30 cellular contexts compared by ENCODE assay signal in the genomic region with DNA sequence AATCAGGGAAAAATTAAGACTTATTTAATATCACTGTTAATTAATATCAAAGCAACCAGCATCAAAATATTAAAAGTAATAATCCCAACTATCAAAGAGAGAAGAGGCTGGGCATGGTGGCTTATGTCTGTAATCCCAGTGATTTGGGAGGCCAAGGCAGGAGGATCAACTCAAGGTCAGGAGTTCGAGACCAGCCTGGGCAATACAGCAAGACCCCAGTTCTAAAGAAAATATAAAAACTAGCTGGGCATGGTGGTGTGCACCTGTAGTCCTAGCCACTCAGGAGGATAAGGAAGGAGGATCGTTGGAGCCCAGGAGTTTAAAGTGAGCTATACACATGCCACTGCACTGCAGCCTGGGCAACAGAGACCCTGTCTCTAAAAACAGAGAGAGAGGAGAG.
"Had no signal": no experiment of that assay in that cellular context is flagged by ENCODE, and none has a peak within 500 bp of the region (broad histone marks: within the 10 kb centered on the region; RNA-seq: fewer than 3 reads in every experiment).

No MANE protein-coding gene starts in this region.

- ATAC-seq: activated naive CD8-positive, alpha-beta T cell treated with anti-CD3 and anti-CD28 coated beads, Interleukin-2, amount 50 U/mL, for 24 hours; activated T-cell treated with anti-CD3 and anti-CD28 coated beads, Interleukin-2, amount 50 U/mL, for 72 hours; body of pancreas; esophagus mucosa had no signal

- H3K27me3 Mint-ChIP-seq: activated CD4-positive, alpha-beta memory T cell treated with anti-CD3 and anti-CD28 coated beads, Interleukin-2, amount 10 ng/mL, durations not matched to agents 7 days and 5 days; activated CD4-positive, alpha-beta T cell treated with anti-CD3 and anti-CD28 coated beads, Interleukin-2, amount 10 ng/mL, durations not matched to agents 7 days and 5 days; activated naive CD4-positive, alpha-beta T cell treated with anti-CD3 and anti-CD28 coated beads, Interleukin-2, amount 10 ng/mL, durations not matched to agents 7 days and 5 days; activated naive CD8-positive, alpha-beta T cell treated with anti-CD3 and anti-CD28 coated beads for 36 hours; activated naive CD8-positive, alpha-beta T cell treated with anti-CD3 and anti-CD28 coated beads, Interleukin-2, amount 50 U/mL, for 24 hours; activated T-cell treated with anti-CD3 and anti-CD28 coated beads, Interleukin-2, amount 50 U/mL, for 24 hours; dendritic cell treated with granulocyte-macrophage colony-stimulating factor and Interleukin-4, amounts not matched to agents 40 ng/mL and 50 ng/mL, for 4 days had no signal

- H3K27ac Mint-ChIP-seq: activated CD4-positive, alpha-beta memory T cell treated with anti-CD3 and anti-CD28 coated beads, Interleukin-2, amount 10 ng/mL, durations not matched to agents 7 days and 5 days; activated CD4-positive, alpha-beta T cell treated with anti-CD3 and anti-CD28 coated beads, Interleukin-2, amount 10 ng/mL, durations not matched to agents 7 days and 5 days; activated naive CD4-positive, alpha-beta T cell treated with anti-CD3 and anti-CD28 coated beads, Interleukin-2, amount 10 ng/mL, durations not matched to agents 7 days and 5 days; activated naive CD8-positive, alpha-beta T cell treated with anti-CD3 and anti-CD28 coated beads for 36 hours; activated naive CD8-positive, alpha-beta T cell treated with anti-CD3 and anti-CD28 coated beads, Interleukin-2, amount 50 U/mL, for 24 hours; activated T-cell treated with anti-CD3 and anti-CD28 coated beads, Interleukin-2, amount 50 U/mL, for 24 hours; dendritic cell treated with granulocyte-macrophage colony-stimulating factor and Interleukin-4, amounts not matched to agents 40 ng/mL and 50 ng/mL, for 4 days had no signal

- H3K9me3 Mint-ChIP-seq: activated CD4-positive, alpha-beta memory T cell treated with anti-CD3 and anti-CD28 coated beads, Interleukin-2, amount 10 ng/mL, durations not matched to agents 7 days and 5 days; activated CD4-positive, alpha-beta T cell treated with anti-CD3 and anti-CD28 coated beads, Interleukin-2, amount 10 ng/mL, durations not matched to agents 7 days and 5 days; activated naive CD4-positive, alpha-beta T cell treated with anti-CD3 and anti-CD28 coated beads, Interleukin-2, amount 10 ng/mL, durations not matched to agents 7 days and 5 days; activated naive CD8-positive, alpha-beta T cell treated with anti-CD3 and anti-CD28 coated beads for 36 hours; activated naive CD8-positive, alpha-beta T cell treated with anti-CD3 and anti-CD28 coated beads, Interleukin-2, amount 50 U/mL, for 24 hours; activated T-cell treated with anti-CD3 and anti-CD28 coated beads, Interleukin-2, amount 50 U/mL, for 24 hours; activated T-cell treated with anti-CD3 and anti-CD28 coated beads, Interleukin-2, amount 50 U/mL, for 72 hours; dendritic cell treated with granulocyte-macrophage colony-stimulating factor and Interleukin-4, amounts not matched to agents 40 ng/mL and 50 ng/mL, for 4 days; endodermal cell had no signal

- H3K4me3 ChIP-seq: adrenal gland, body of pancreas, cardiac muscle cell, coronary artery, dorsolateral prefrontal cortex had no signal

- DNase-seq: activated CD4-positive, alpha-beta memory T cell treated with anti-CD3 and anti-CD28 coated beads, Interleukin-2, amount 10 ng/mL, durations not matched to agents 7 days and 5 days; activated CD4-positive, alpha-beta T cell treated with anti-CD3 and anti-CD28 coated beads for 1 hour; activated CD4-positive, alpha-beta T cell treated with anti-CD3 and anti-CD28 coated beads for 4 hours; activated CD4-positive, alpha-beta T cell treated with anti-CD3 and anti-CD28 coated beads, Interleukin-2, amount 10 ng/mL, durations not matched to agents 7 days and 5 days; activated CD4-positive, alpha-beta T cell treated with anti-CD3 and anti-CD28 coated beads, Interleukin-2, amount 50 U/mL, for 4 hours; activated CD8-positive, alpha-beta memory T cell treated with anti-CD3 and anti-CD28 coated beads, Interleukin-2, amount 50 U/mL, for 48 hours; activated gamma-delta T cell; activated naive CD4-positive, alpha-beta T cell; activated naive CD4-positive, alpha-beta T cell treated with anti-CD3 and anti-CD28 coated beads, Interleukin-2, amount 10 ng/mL, durations not matched to agents 7 days and 5 days; activated naive CD8-positive, alpha-beta T cell treated with anti-CD3 and anti-CD28 coated beads for 36 hours; activated naive CD8-positive, alpha-beta T cell treated with anti-CD3 and anti-CD28 coated beads, Interleukin-2, amount 50 U/mL, for 24 hours; activated T-cell treated with anti-CD3 and anti-CD28 coated beads for 4 hours; activated T-cell treated with anti-CD3 and anti-CD28 coated beads, Interleukin-2, amount 50 U/mL, for 24 hours; activated T-cell treated with anti-CD3 and anti-CD28 coated beads, Interleukin-2, amount 50 U/mL, for 72 hours; adrenal gland; amygdala; aorta; body of pancreas; central memory CD4-positive, alpha-beta T cell; dorsolateral prefrontal cortex; effector memory CD4-positive, alpha-beta T cell; endodermal cell; foreskin fibroblast; head of caudate nucleus; T-helper 1 cell; T-helper 2 cell had no signal

- H3K4me3 Mint-ChIP-seq: activated CD4-positive, alpha-beta memory T cell treated with anti-CD3 and anti-CD28 coated beads, Interleukin-2, amount 10 ng/mL, durations not matched to agents 7 days and 5 days; activated CD4-positive, alpha-beta T cell treated with anti-CD3 and anti-CD28 coated beads, Interleukin-2, amount 10 ng/mL, durations not matched to agents 7 days and 5 days; activated naive CD4-positive, alpha-beta T cell treated with anti-CD3 and anti-CD28 coated beads, Interleukin-2, amount 10 ng/mL, durations not matched to agents 7 days and 5 days; activated naive CD8-positive, alpha-beta T cell treated with anti-CD3 and anti-CD28 coated beads for 36 hours; activated naive CD8-positive, alpha-beta T cell treated with anti-CD3 and anti-CD28 coated beads, Interleukin-2, amount 50 U/mL, for 24 hours; activated T-cell treated with anti-CD3 and anti-CD28 coated beads, Interleukin-2, amount 50 U/mL, for 24 hours; activated T-cell treated with anti-CD3 and anti-CD28 coated beads, Interleukin-2, amount 50 U/mL, for 72 hours; dendritic cell treated with granulocyte-macrophage colony-stimulating factor and Interleukin-4, amounts not matched to agents 40 ng/mL and 50 ng/mL, for 4 days; endodermal cell had no signal

- H3K4me1 Mint-ChIP-seq: activated naive CD4-positive, alpha-beta T cell treated with anti-CD3 and anti-CD28 coated beads, Interleukin-2, amount 10 ng/mL, durations not matched to agents 7 days and 5 days; endodermal cell had no signal

- H3K27me3 ChIP-seq: adrenal gland, body of pancreas, cardiac muscle cell, dorsolateral prefrontal cortex had no signal

- H3K9me3 ChIP-seq: adrenal gland, body of pancreas had no signal
